9 cellular contexts compared by ENCODE assay signal in the genomic region with DNA sequence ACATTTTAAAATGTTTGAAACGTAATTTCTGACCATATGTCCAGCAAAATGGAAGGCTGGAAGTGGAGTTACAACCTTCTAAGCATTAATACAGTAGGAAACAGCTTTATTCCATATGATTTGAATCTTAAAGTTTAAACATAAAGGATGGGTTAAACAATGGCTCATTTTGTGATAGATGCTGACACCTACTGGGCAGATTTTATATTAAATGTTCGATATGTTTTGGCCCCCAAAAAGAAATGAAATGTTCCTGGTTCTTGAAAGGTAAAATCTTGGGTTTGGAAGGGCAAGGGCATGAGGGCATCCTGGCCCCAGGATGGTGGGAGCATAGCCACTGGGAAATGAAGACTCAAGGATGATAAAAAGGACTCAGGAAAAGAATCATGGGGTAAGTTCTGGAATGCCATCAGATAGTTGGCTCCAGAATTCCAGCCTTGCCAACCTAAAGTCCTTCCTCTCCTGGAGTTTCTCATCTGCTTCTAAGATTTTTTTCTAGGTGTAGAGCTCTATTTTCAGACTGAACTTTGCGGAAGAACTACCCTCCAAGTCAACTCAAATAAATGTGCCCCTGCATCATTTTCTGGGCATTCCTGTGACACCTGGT. TPM values are rescaled to one million over a fixed set of nuclear protein-coding genes. Genes with fewer than 3 reads are reported as not detected.
DNase-seq lines count a peak whose midpoint lies in the region; ATAC-seq and TF ChIP-seq lines count a peak whose summit lies in the region.
"Had no signal": no experiment of that assay in that cellular context is flagged by ENCODE, and none has a peak within 500 bp of the region (broad histone marks: within the 10 kb centered on the region; RNA-seq: fewer than 3 reads in every experiment).

No MANE protein-coding gene starts in this region.

- TF ChIP-seq POLR2A in IMR-90 (IDR thresholded peaks at IDR 0.05; ENCODE audit: low read depth, low read length) (no peak), right lobe of liver (IDR thresholded peaks at IDR 0.05) (no peak)

- H2BK120ac ChIP-seq in IMR-90 (ENCODE audit: low read depth, low read length), result no peak overlapping the region

- peak; percentile 29 for DNase-seq in DMS114 treated with DMSO at 0.1 percent for 48 hours (lab: John Stamatoyannopoulos, UW; ENCODE audit: unreplicated experiment)
- DNase-seq in IMR-90, result peak; percentile 10
- no peak for DNase-seq in ascending aorta (ENCODE audit: low spot score in 2 of 2)
- DNase-seq in right lobe of liver, result no peak
- no peak for DNase-seq in NCI-H2107 treated with DMSO at 0.1 percent for 48 hours (lab: John Stamatoyannopoulos, UW; ENCODE audit: unreplicated experiment)
- no peak for DNase-seq in iPS-NIHi7 (ENCODE audit: extremely low spot score)
- no peak for DNase-seq in stimulated activated naive CD4-positive, alpha-beta T cell treated with Interleukin-2 at 50 U/mL for 16 hours (lab: John Stamatoyannopoulos, UW)
- no peak for DNase-seq in GF-D8 (lab: John Stamatoyannopoulos, UW)
- DNase-seq: activated CD8-positive, alpha-beta memory T cell treated with anti-CD3 and anti-CD28 coated beads, Interleukin-2, amount 10 ng/mL, durations not matched to agents 7 days and 5 days had no signal

- H3K56ac ChIP-seq in IMR-90 (ENCODE audit: extremely low read depth, insufficient read depth, low read length), result no peak overlapping the region

- no peak overlapping the region for H2AFZ ChIP-seq in IMR-90 (replicated peaks; ENCODE audit: low read length, poor library complexity)

- CTCF ChIA-PET in IMR-90 (lab: Yijun Ruan, JAX), result interaction anchor here (0.9 kb wide), 1 partner anchor 17 kb away, joined by 3 read pairs; no protein-coding TSS in a partner anchor

- H2AK5ac ChIP-seq in IMR-90 (ENCODE audit: low read depth, low read length), result no peak overlapping the region

- no peak overlapping the region for H3K14ac ChIP-seq in IMR-90 (replicated peaks; ENCODE audit: low read depth, low read length)

- dilution Hi-C loops in IMR-90 (cut with HindIII; ENCODE audit: low sequenced_read_pairs, unreplicated experiment), result no loop called here

- H3K18ac ChIP-seq in IMR-90 (ENCODE audit: low read depth, low read length), result no peak overlapping the region

- WGBS in IMR-90 (ENCODE audit: extremely low coverage in 2 of 2, insufficient read length in 1 of 2), 2 experiments, result 13% methylated on average over 1 of the region's 3 CpGs; no CpG with 5 or more reads in 1 of the 2 experiments
- 4% methylated on average over 2 of the region's 3 CpGs for WGBS in right lobe of liver (ENCODE audit: insufficient coverage, low coverage, low lambda C conversion rate, missing lambda C conversion rate)

- H3K23ac ChIP-seq in IMR-90 (ENCODE audit: low read depth, low read length), result no peak overlapping the region

- intact Hi-C loops in IMR-90 (cut with micrococcal nuclease), result loop anchor here (1.0 kb wide), 1 partner anchor 304 kb away; no protein-coding TSS in a partner anchor
- intact Hi-C loops in ascending aorta (cut with DNase I), result no loop called here
- intact Hi-C loops in right lobe of liver (cut with DNase I), result no loop called here

- no peak overlapping the region for H2BK5ac ChIP-seq in IMR-90 (ENCODE audit: low read depth, low read length, poor library complexity, severe bottlenecking)

- no peak overlapping the region for H3K27ac ChIP-seq in IMR-90 (ENCODE audit: insufficient read depth, low read length)
- H3K27ac ChIP-seq in ascending aorta, result no peak overlapping the region
- no peak overlapping the region for H3K27ac ChIP-seq in right lobe of liver

- H3K36me3 ChIP-seq in IMR-90 (ENCODE audit: control insufficient read depth, insufficient read depth, low read length) (no peaks in the 10 kb centered on the region), ascending aorta (no peaks in the 10 kb centered on the region), right lobe of liver (no peaks in the 10 kb centered on the region)

- in situ Hi-C loops in IMR-90 (cut with MboI; ENCODE audit: low sequenced_read_pairs), result no loop called here

- no peak overlapping the region for H4K8ac ChIP-seq in IMR-90 (ENCODE audit: low read depth in 2 of 2, low read length in 2 of 2)

- H3K4ac ChIP-seq in IMR-90 (ENCODE audit: low read depth, low read length), result no peak overlapping the region

- H2BK20ac ChIP-seq in IMR-90 (ENCODE audit: low read depth, low read length), result no peak overlapping the region

- no peak overlapping the region for H3K4me2 ChIP-seq in IMR-90 (ENCODE audit: low read depth, low read length)

- H3K4me3 ChIP-seq in IMR-90 (ENCODE audit: insufficient read depth, low read depth, low read length), result no peak overlapping the region
- H3K4me3 ChIP-seq in ascending aorta, result no peak overlapping the region
- no peak overlapping the region for H3K4me3 ChIP-seq in right lobe of liver

- ATAC-seq in IMR-90 (ENCODE audit: low read depth), result no peak
- no peak for ATAC-seq in right lobe of liver
- ATAC-seq: activated CD8-positive, alpha-beta memory T cell treated with anti-CD3 and anti-CD28 coated beads, Interleukin-2, amount 10 ng/mL, durations not matched to agents 7 days and 5 days had no signal

- H3K9me3 ChIP-seq in IMR-90 (ENCODE audit: control insufficient read depth, insufficient read depth, low read length) (peaks cover 3% of the 10 kb centered on the region; the same call in 1 of the 2 replicates), ascending aorta (no peaks in the 10 kb centered on the region), right lobe of liver (no peaks in the 10 kb centered on the region)

- H4K91ac ChIP-seq in IMR-90 (ENCODE audit: insufficient read depth, low read depth, low read length), result no peak overlapping the region

- peak; percentile 58 for TF ChIP-seq RAD21 in IMR-90 (IDR thresholded peaks at IDR 0.05; ENCODE audit: low read length)

- POLR2A ChIA-PET in IMR-90 (lab: Charles Lee; ENCODE audit: unreplicated experiment), result no interaction called here

- no peaks in the 10 kb centered on the region for H3K9me1 ChIP-seq in IMR-90 (ENCODE audit: insufficient read depth, low read length)

- no peak overlapping the region for H3K9ac ChIP-seq in IMR-90 (ENCODE audit: low read depth, low read length)

- no peak overlapping the region for H2AK9ac ChIP-seq in IMR-90 (replicated peaks; ENCODE audit: low read depth, low read length, poor library complexity)

- peaks cover 10% of the 10 kb centered on the region for H3K27me3 ChIP-seq in IMR-90 (ENCODE audit: control insufficient read depth, insufficient read depth, low read length)
- no peaks in the 10 kb centered on the region for H3K27me3 ChIP-seq in ascending aorta
- no peaks in the 10 kb centered on the region for H3K27me3 ChIP-seq in right lobe of liver

- H4K5ac ChIP-seq in IMR-90 (ENCODE audit: low read depth, low read length), result no peak overlapping the region

- no peaks in the 10 kb centered on the region for H4K20me1 ChIP-seq in IMR-90 (ENCODE audit: insufficient read depth, low read length)

- no peak overlapping the region for H2BK15ac ChIP-seq in IMR-90 (ENCODE audit: low read depth, low read length)

- TF ChIP-seq CTCF in IMR-90 (conservative IDR thresholded peaks at IDR 0.05; ENCODE audit: low read depth, low read length) (peak; percentile 50), ascending aorta (IDR thresholded peaks at IDR 0.05) (peak in 2 of 3 experiments; percentile 8 to 30), right lobe of liver (IDR thresholded peaks at IDR 0.05) (peak; percentile 33 to 59 (median 45))

- BruUV-seq in IMR-90 (replicated peaks; lab: Mats Ljungman, UMichigan), result no TSS peak

- no peaks in the 10 kb centered on the region for H3K79me1 ChIP-seq in IMR-90 (ENCODE audit: low read depth in 1 of 2, low read length in 2 of 2)

- H3K4me1 ChIP-seq in IMR-90 (ENCODE audit: control insufficient read depth, insufficient read depth, low read length) (no peaks in the 10 kb centered on the region), ascending aorta (no peaks in the 10 kb centered on the region), right lobe of liver (peaks cover 0 to 13% (median 6%) of the 10 kb centered on the region in 4 donors)

TF ChIP-seq in IMR-90, 13 proteins besides CTCF, POLR2A, EP300 and RAD21 (continues in another document):
- TF ChIP-seq, protein P1, sequence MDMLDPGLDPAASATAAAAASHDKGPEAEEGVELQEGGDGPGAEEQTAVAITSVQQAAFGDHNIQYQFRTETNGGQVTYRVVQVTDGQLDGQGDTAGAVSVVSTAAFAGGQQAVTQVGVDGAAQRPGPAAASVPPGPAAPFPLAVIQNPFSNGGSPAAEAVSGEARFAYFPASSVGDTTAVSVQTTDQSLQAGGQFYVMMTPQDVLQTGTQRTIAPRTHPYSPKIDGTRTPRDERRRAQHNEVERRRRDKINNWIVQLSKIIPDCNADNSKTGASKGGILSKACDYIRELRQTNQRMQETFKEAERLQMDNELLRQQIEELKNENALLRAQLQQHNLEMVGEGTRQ (IDR thresholded peaks at IDR 0.05; ENCODE audit: low read depth, low read length), result no peak
- no peak for TF ChIP-seq MAFK (IDR thresholded peaks at IDR 0.05; ENCODE audit: low read depth, low read length)
- TF ChIP-seq FOS (IDR thresholded peaks at IDR 0.05; ENCODE audit: low read depth, low read length), result no peak
- TF ChIP-seq CHD1 (IDR thresholded peaks at IDR 0.05; ENCODE audit: low read depth, low read length), result no peak
- TF ChIP-seq, protein P2, sequence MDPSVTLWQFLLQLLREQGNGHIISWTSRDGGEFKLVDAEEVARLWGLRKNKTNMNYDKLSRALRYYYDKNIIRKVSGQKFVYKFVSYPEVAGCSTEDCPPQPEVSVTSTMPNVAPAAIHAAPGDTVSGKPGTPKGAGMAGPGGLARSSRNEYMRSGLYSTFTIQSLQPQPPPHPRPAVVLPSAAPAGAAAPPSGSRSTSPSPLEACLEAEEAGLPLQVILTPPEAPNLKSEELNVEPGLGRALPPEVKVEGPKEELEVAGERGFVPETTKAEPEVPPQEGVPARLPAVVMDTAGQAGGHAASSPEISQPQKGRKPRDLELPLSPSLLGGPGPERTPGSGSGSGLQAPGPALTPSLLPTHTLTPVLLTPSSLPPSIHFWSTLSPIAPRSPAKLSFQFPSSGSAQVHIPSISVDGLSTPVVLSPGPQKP (IDR thresholded peaks at IDR 0.05; ENCODE audit: borderline replicate concordance, low read depth, low read length), result no peak
- TF ChIP-seq RCOR1 (IDR thresholded peaks at IDR 0.05; ENCODE audit: insufficient replicate concordance, low read length), result no peak
- no peak for TF ChIP-seq MAZ (IDR thresholded peaks at IDR 0.05; ENCODE audit: borderline replicate concordance, low read depth, low read length)
- TF ChIP-seq RFX5 (IDR thresholded peaks at IDR 0.05; ENCODE audit: low read depth, low read length), result no peak
- TF ChIP-seq NFE2L2 (IDR thresholded peaks at IDR 0.05; ENCODE audit: low read depth, low read length), result no peak
- TF ChIP-seq SMC3 (IDR thresholded peaks at IDR 0.05; ENCODE audit: low read depth, low read length), result no peak
- TF ChIP-seq CEBPB (IDR thresholded peaks at IDR 0.05; ENCODE audit: low read depth, low read length), result no peak
- no peak for TF ChIP-seq BHLHE40 (IDR thresholded peaks at IDR 0.05; ENCODE audit: low read depth, low read length)

RNA-seq across cellular contexts. Expression of a gene that starts 34.6 kb away (rescaled TPM):
- total RNA-seq in IMR-90 (2012; rRNA removed) (2.7 and 3.9 TPM in 2 replicates), ascending aorta (3.7 TPM), right lobe of liver (1 to 10 TPM; 2.6 to 7.3 (median 4.5) TPM)
- 2.6 and 3.7 TPM in 2 replicates for polyA plus RNA-seq in IMR-90 (2012; rRNA removed)
- 0.99 and 1.1 TPM in 2 replicates for polyA plus RNA-seq in IMR-90 (2012; cell fraction: cytosol; rRNA removed)
- 1.3 and 3.4 TPM in 2 replicates for polyA plus RNA-seq in IMR-90 (2012; cell fraction: nucleus; rRNA removed; ENCODE audit: low replicate concordance)

Comparison
In these comparisons a context has a peak if more than half of its experiments do, and no peak if none do; other contexts are left out.
1. DNase-seq: peak in DMS114 treated with DMSO at 0.1 percent for 48 hours (single experiment) and IMR-90 (single experiment); none in ascending aorta (0 of 2), right lobe of liver (0 of 3), NCI-H2107 treated with DMSO at 0.1 percent for 48 hours (single experiment), iPS-NIHi7 (single experiment), stimulated activated naive CD4-positive, alpha-beta T cell treated with Interleukin-2 at 50 U/mL for 16 hours (single experiment) and GF-D8 (single experiment).
2. Peak in every context shown above with its lines, with median percentiles within 50 percentile points of each other: CTCF ChIP-seq.